Comparison of ENCODE assay signal across 14 cellular contexts in genomic region chr11:121570453-121570852, GRCh38.
"Had no signal": no experiment of that assay in that cellular context is flagged by ENCODE, and none has a peak within 500 bp of the region (broad histone marks: within the 10 kb centered on the region; RNA-seq: fewer than 3 reads in every experiment).

No MANE protein-coding gene starts in this region.

- ATAC-seq: activated CD8-positive, alpha-beta T cell treated with anti-CD3 and anti-CD28 coated beads for 36 hours; activated T-cell treated with anti-CD3 and anti-CD28 coated beads, Interleukin-2, amount 50 U/mL, for 4 hours; gastrocnemius medialis; heart left ventricle; lower lobe of right lung; pancreas had no signal

- H3K27me3 ChIP-seq: heart left ventricle, pancreas, tibial nerve, uterus had no signal

- H3K27ac ChIP-seq: gastrocnemius medialis, heart left ventricle, lower lobe of right lung, pancreas, tibial nerve, uterus had no signal

- DNase-seq: activated CD4-positive, alpha-beta T cell treated with anti-CD3 and anti-CD28 coated beads for 48 hours; activated CD8-positive, alpha-beta T cell treated with anti-CD3 and anti-CD28 coated beads for 36 hours; activated effector memory CD4-positive, alpha-beta T cell treated with Interleukin-2 at 50 U/mL for 16 hours; activated naive CD4-positive, alpha-beta T cell treated with anti-CD3 and anti-CD28 coated beads, Interleukin-2, amount 50 U/mL, for 16 hours; activated T-cell treated with anti-CD3 and anti-CD28 coated beads, Interleukin-2, amount 50 U/mL, for 4 hours; dermis blood vessel endothelial cell; effector memory CD8-positive, alpha-beta T cell; gastrocnemius medialis; heart left ventricle; immature natural killer cell; lower lobe of right lung; pancreas; uterus had no signal

- H3K4me3 ChIP-seq: gastrocnemius medialis, heart left ventricle, lower lobe of right lung, pancreas, tibial nerve, uterus had no signal

- H3K36me3 ChIP-seq: gastrocnemius medialis, pancreas, tibial nerve, uterus had no signal

- H3K4me1 ChIP-seq: gastrocnemius medialis, pancreas, tibial nerve had no signal

- H3K9me3 ChIP-seq: gastrocnemius medialis, heart left ventricle, lower lobe of right lung, pancreas, tibial nerve, uterus had no signal
